In the genomic region with DNA sequence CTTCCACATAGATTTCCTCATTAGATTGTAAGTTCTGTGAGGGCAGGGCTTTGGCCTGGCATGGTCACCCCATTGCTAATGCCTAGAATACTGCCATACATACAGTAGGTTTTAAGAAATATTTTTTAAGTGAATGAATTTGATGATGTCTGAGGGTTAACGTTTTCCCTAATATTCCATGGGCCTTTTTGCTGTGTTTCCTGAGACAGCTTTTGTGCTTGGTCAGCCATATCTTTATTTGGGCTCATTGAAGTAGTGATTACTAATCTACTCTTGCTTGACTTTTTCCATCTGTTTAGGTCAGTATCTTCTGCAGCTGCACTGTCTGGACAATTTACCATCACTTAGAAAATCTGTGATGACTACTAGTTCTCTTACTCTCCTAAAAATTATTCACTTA, we compare ENCODE assay signal across 9 cellular contexts. TPM values are rescaled to one million over a fixed set of nuclear protein-coding genes. Genes with fewer than 3 reads are reported as not detected.
A peak's percentile ranks its signal among the peaks of the same experiment; 100 is the strongest.
DNase-seq lines count a peak whose midpoint lies in the region; ATAC-seq and TF ChIP-seq lines count a peak whose summit lies in the region.
"Had no signal": no experiment of that assay in that cellular context is flagged by ENCODE, and none has a peak within 500 bp of the region (broad histone marks: within the 10 kb centered on the region; RNA-seq: fewer than 3 reads in every experiment).

No MANE protein-coding gene starts in this region.

- no peak overlapping the region for H3K4me3 ChIP-seq in fibroblast of villous mesenchyme (ENCODE audit: low read depth, low read length)

- no peaks in the 10 kb centered on the region for H3K27me3 Mint-ChIP-seq in activated naive CD4-positive, alpha-beta T cell treated with anti-CD3 and anti-CD28 coated beads for 36 hours (ENCODE audit: low read depth)
- H3K27me3 Mint-ChIP-seq in activated B cell treated with CpG ODN at 0.5 μM for 24 hours: no peaks in the 10 kb centered on the region

- peaks cover 38% of the 10 kb centered on the region for H3K36me3 Mint-ChIP-seq in activated naive CD4-positive, alpha-beta T cell treated with anti-CD3 and anti-CD28 coated beads for 36 hours (ENCODE audit: low read depth)
- peaks cover 47% of the 10 kb centered on the region for H3K36me3 Mint-ChIP-seq in activated B cell treated with CpG ODN at 0.5 μM for 24 hours (ENCODE audit: low read depth)

- peak overlapping the region; percentile 85 for H3K27ac Mint-ChIP-seq in activated naive CD4-positive, alpha-beta T cell treated with anti-CD3 and anti-CD28 coated beads for 36 hours
- peak overlapping the region; percentile 38 for H3K27ac Mint-ChIP-seq in activated B cell treated with CpG ODN at 0.5 μM for 24 hours

- DNase-seq in activated naive CD4-positive, alpha-beta T cell treated with anti-CD3 and anti-CD28 coated beads for 36 hours: no peak
- no peak for DNase-seq in activated naive CD4-positive, alpha-beta T cell treated with anti-CD3 and anti-CD28 coated beads, Interleukin-2, amount 50 U/mL, for 16 hours
- DNase-seq in activated B cell treated with CpG ODN at 0.5 μM for 24 hours (no peak), fibroblast of villous mesenchyme (ENCODE audit: low read depth) (peak; percentile 68), COLO829 (ENCODE audit: low spot score) (no peak), head of caudate nucleus (no peak)
- DNase-seq in stimulated activated naive CD8-positive, alpha-beta T cell treated with anti-CD3 and anti-CD28 coated beads, Interleukin-15, Interleukin-2, amounts not matched to agents 100 U/mL and 50 U/mL, for 24 hours: peak; percentile 1

- H3K4me1 Mint-ChIP-seq in activated naive CD4-positive, alpha-beta T cell treated with anti-CD3 and anti-CD28 coated beads for 36 hours (ENCODE audit: low read depth): peaks cover 72% of the 10 kb centered on the region
- peaks cover 71% of the 10 kb centered on the region for H3K4me1 Mint-ChIP-seq in activated B cell treated with CpG ODN at 0.5 μM for 24 hours

- intact Hi-C loops in activated naive CD4-positive, alpha-beta T cell treated with anti-CD3 and anti-CD28 coated beads for 36 hours (cut with micrococcal nuclease): no loop called here
- intact Hi-C loops in activated B cell treated with CpG ODN at 0.5 μM for 24 hours (cut with micrococcal nuclease) (loop anchor here (2.0 kb wide), 1 partner anchor 19 kb away; no protein-coding TSS in a partner anchor), head of caudate nucleus (cut with DNase I) (no loop called here)

- peak overlapping the region; percentile 38 for H3K4me3 Mint-ChIP-seq in activated naive CD4-positive, alpha-beta T cell treated with anti-CD3 and anti-CD28 coated beads for 36 hours
- peak overlapping the region; percentile 41 for H3K4me3 Mint-ChIP-seq in activated B cell treated with CpG ODN at 0.5 μM for 24 hours

- no peaks in the 10 kb centered on the region for H3K9me3 Mint-ChIP-seq in activated naive CD4-positive, alpha-beta T cell treated with anti-CD3 and anti-CD28 coated beads for 36 hours
- H3K9me3 Mint-ChIP-seq in activated B cell treated with CpG ODN at 0.5 μM for 24 hours: no peaks in the 10 kb centered on the region

- POLR2A ChIA-PET in activated B cell treated with CpG ODN at 0.5 μM for 24 hours (lab: Charles Lee): interaction anchor here (0.6 to 22.8 kb wide), 5 partner anchors 11 to 1570 kb away, joined by 6 to 659 read pairs (median 11); partner anchors contain the start of gene CAMK2N1

- no peak for ATAC-seq in activated B cell treated with CpG ODN at 0.5 μM for 24 hours (ENCODE audit: low read depth)
- ATAC-seq in stimulated activated naive CD8-positive, alpha-beta T cell treated with anti-CD3 and anti-CD28 coated beads, Interleukin-15, Interleukin-2, amounts not matched to agents 100 U/mL and 50 U/mL, for 24 hours: no peak
- no peak for ATAC-seq in HG02610 (IDR thresholded peaks at IDR 0.05; ENCODE audit: unreplicated experiment)

- CTCF ChIA-PET in activated naive CD4-positive, alpha-beta T cell treated with anti-CD3 and anti-CD28 coated beads for 36 hours (lab: Charles Lee): interaction anchor here (1.0 to 3.7 kb wide), 2 partner anchors 10 to 33 kb away, joined by 3 to 24 read pairs; no protein-coding TSS in a partner anchor
- CTCF ChIA-PET in activated B cell treated with CpG ODN at 0.5 μM for 24 hours (lab: Charles Lee): no interaction called here

- TF ChIP-seq CTCF in activated B cell treated with CpG ODN at 0.5 μM for 24 hours (IDR thresholded peaks at IDR 0.05): no peak
- TF ChIP-seq CTCF in fibroblast of villous mesenchyme (IDR thresholded peaks at IDR 0.05; ENCODE audit: insufficient read depth, low read depth, low read length): no peak

RNA-seq across cellular contexts. Expression of gene CDC42, which starts 3.5 kb away (rescaled TPM):
- total RNA-seq in activated naive CD4-positive, alpha-beta T cell treated with anti-CD3 and anti-CD28 coated beads for 36 hours: 100 to 1,000 TPM; 318 to 322 TPM
- total RNA-seq in activated B cell treated with CpG ODN at 0.5 μM for 24 hours (310 and 324 TPM in 2 replicates), fibroblast of villous mesenchyme (348 and 598 TPM in 2 replicates)

RNA-seq across cellular contexts. Expression of gene CELA3A, which starts 54.6 kb away (rescaled TPM):
- not detected for total RNA-seq in activated naive CD4-positive, alpha-beta T cell treated with anti-CD3 and anti-CD28 coated beads for 36 hours
- total RNA-seq in activated B cell treated with CpG ODN at 0.5 μM for 24 hours (not detected in 2 replicates), fibroblast of villous mesenchyme (not detected in 2 replicates)
- total RNA-seq: ureter had no signal

Comparison
In these comparisons a context has a peak if more than half of its experiments do, and no peak if none do; other contexts are left out.
1. DNase-seq: peak in fibroblast of villous mesenchyme (single experiment) and stimulated activated naive CD8-positive, alpha-beta T cell treated with anti-CD3 and anti-CD28 coated beads, Interleukin-15, Interleukin-2, amounts not matched to agents 100 U/mL and 50 U/mL, for 24 hours (single experiment); none in activated naive CD4-positive, alpha-beta T cell treated with anti-CD3 and anti-CD28 coated beads for 36 hours (single experiment), activated naive CD4-positive, alpha-beta T cell treated with anti-CD3 and anti-CD28 coated beads, Interleukin-2, amount 50 U/mL, for 16 hours (single experiment), activated B cell treated with CpG ODN at 0.5 μM for 24 hours (single experiment), COLO829 (single experiment) and head of caudate nucleus (0 of 42).